ENCODE assay signal across 23 cellular contexts in the genomic region with DNA sequence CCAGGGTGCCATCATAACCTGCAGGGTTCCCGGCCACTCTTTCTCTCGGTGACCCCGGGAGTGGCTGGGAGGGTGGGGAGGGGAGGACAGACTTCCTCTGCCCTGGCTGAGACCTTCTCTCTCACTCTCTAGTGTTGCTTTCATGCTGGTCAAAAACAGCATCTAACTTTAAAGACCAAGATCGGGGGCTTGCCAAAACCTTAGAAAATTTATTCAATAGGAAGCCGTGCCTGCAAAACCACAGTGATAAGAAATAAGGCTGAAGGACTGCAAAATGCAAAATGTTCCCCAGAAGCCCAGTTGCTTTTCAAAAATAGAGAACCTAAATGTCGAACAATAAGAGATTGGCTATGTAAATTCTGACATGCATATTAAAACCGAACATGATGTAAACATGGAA.
A peak's percentile ranks its signal among the peaks of the same experiment; 100 is the strongest.
DNase-seq lines count a peak whose midpoint lies in the region; TF ChIP-seq lines count a peak whose summit lies in the region.
"Had no signal": no experiment of that assay in that cellular context is flagged by ENCODE, and none has a peak within 500 bp of the region (broad histone marks: within the 10 kb centered on the region; RNA-seq: fewer than 3 reads in every experiment).

No MANE protein-coding gene starts in this region.

- TF ChIP-seq CTCF in fibroblast of the aortic adventitia (IDR thresholded peaks at IDR 0.05; ENCODE audit: insufficient read depth, low read length) = no peak

- DNase-seq in activated effector memory CD4-positive, alpha-beta T cell treated with anti-CD3 and anti-CD28 coated beads, Interleukin-2, amount 50 U/mL, for 16 hours = peak; percentile 3
- DNase-seq in activated effector memory CD4-positive, alpha-beta T cell treated with Interleukin-2 at 50 U/mL for 16 hours = no peak
- peak; percentile 57 for DNase-seq in fibroblast of the aortic adventitia (ENCODE audit: low read depth)
- peak; percentile 16 for DNase-seq in posterior vena cava (ENCODE audit: low spot score)
- DNase-seq in activated CD4-positive, CD25-positive, alpha-beta regulatory T cell treated with anti-CD3 and anti-CD28 coated beads, Interleukin-2, amount 50 U/mL, for 72 hours = no peak
- no peak for DNase-seq in HUDEP-2 (lab: John Stamatoyannopoulos, UW; ENCODE audit: unreplicated experiment in 76 of 76)
- DNase-seq: 8988T; ACHN; BE2C; C1 segment of cervical spinal cord; CD4-positive, alpha-beta memory T cell; CD4-positive, CD25-positive, alpha-beta regulatory T cell; CD8-positive, alpha-beta memory T cell; COR-L47; DMS 273 treated with DMSO at 0.1 percent for 48 hours; DMS153; DMS53; DMS79; DND-41; EL; GDM1 had no signal

- no peak overlapping the region for H3K4me3 ChIP-seq in fibroblast of the aortic adventitia (ENCODE audit: low read depth, low read length)
- H3K4me3 ChIP-seq: BLaER1, GM12878 had no signal

- intact Hi-C loops in posterior vena cava (cut with DNase I) = loop anchor here in 1 of 2 donors (1.0 kb wide), 1 partner anchor 32 kb away; no protein-coding TSS in a partner anchor

Comparison
In these comparisons a context has a peak if more than half of its experiments do, and no peak if none do; other contexts are left out.
1. DNase-seq: peak in activated effector memory CD4-positive, alpha-beta T cell treated with anti-CD3 and anti-CD28 coated beads, Interleukin-2, amount 50 U/mL, for 16 hours (single experiment), fibroblast of the aortic adventitia (single experiment) and posterior vena cava (single experiment); none in activated effector memory CD4-positive, alpha-beta T cell treated with Interleukin-2 at 50 U/mL for 16 hours (single experiment), activated CD4-positive, CD25-positive, alpha-beta regulatory T cell treated with anti-CD3 and anti-CD28 coated beads, Interleukin-2, amount 50 U/mL, for 72 hours (single experiment) and HUDEP-2 (0 of 76).